ENCODE assay signal across 11 cellular contexts in genomic region chr11:75185866-75186265, GRCh38. TPM values are rescaled to one million over a fixed set of nuclear protein-coding genes. Genes with fewer than 3 reads are reported as not detected.
"Had no signal": no experiment of that assay in that cellular context is flagged by ENCODE, and none has a peak within 500 bp of the region (broad histone marks: within the 10 kb centered on the region; RNA-seq: fewer than 3 reads in every experiment).

No MANE protein-coding gene starts in this region.

- H2AFZ ChIP-seq: GM23248 had no signal

- ATAC-seq: HCT116, K562 had no signal

- H3K4me3 Mint-ChIP-seq: HFFc6 had no signal

- H3K9me3 Mint-ChIP-seq: HFFc6 had no signal

- DNase-seq: GM23248, GOT3, H7, HFFc6, IMR-90, KG1 had no signal

- H3K9me3 ChIP-seq: HAP-1 had no signal

- H3K27ac Mint-ChIP-seq: HFFc6 had no signal

- H3K4me1 ChIP-seq: HAP-1 had no signal

- H3K9ac ChIP-seq: GM23248 had no signal

- H3K27ac ChIP-seq: GM23248 had no signal

- H3K36me3 ChIP-seq: HAP-1 had no signal

- H3K4me3 ChIP-seq: GM23248, HAP-1, K562 had no signal

RNA-seq across cellular contexts. Expression of gene SLCO2B1, which starts 35.0 kb away (rescaled TPM):
- total RNA-seq: GM23248, H4, HFFc6, IMR-90 had no signal
- polyA plus RNA-seq: GM23248, IMR-90 had no signal

RNA-seq across cellular contexts. Expression of gene TPBGL, which starts 54.7 kb away (rescaled TPM):
- total RNA-seq: GM23248, H4, H7, HFFc6, HT-29, IMR-90 had no signal
- polyA plus RNA-seq: GM23248, IMR-90 had no signal
